In genomic region chr19:14530505-14530904, GRCh38 we compare ENCODE assay signal across 1 cellular context.
TF ChIP-seq lines count a peak whose summit lies in the region.

No MANE protein-coding gene starts in this region.

TF ChIP-seq in endothelial cell of umbilical vein, 7 proteins besides CTCF, POLR2A, EP300 and RAD21 (continued from another document):
- TF ChIP-seq FOS (IDR thresholded peaks at IDR 0.05; ENCODE audit: borderline replicate concordance, insufficient read depth, low read length), result no peak
- no peak for TF ChIP-seq JUN (IDR thresholded peaks at IDR 0.05; ENCODE audit: borderline replicate concordance, insufficient read depth, insufficient read length, low read depth)
- no peak for TF ChIP-seq EZH2 (IDR thresholded peaks at IDR 0.05; ENCODE audit: borderline replicate concordance, low read depth, low read length, severe bottlenecking)
- no peak for TF ChIP-seq MAX (IDR thresholded peaks at IDR 0.05; ENCODE audit: insufficient read depth, insufficient read length)
